Comparison of ENCODE assay signal across 7 cellular contexts in genomic region chr12:2958432-2959193, GRCh38. TPM values are rescaled to one million over a fixed set of nuclear protein-coding genes. Genes with fewer than 3 reads are reported as not detected.
DNase-seq lines count a peak whose midpoint lies in the region; ATAC-seq and TF ChIP-seq lines count a peak whose summit lies in the region.

No MANE protein-coding gene starts in this region.

- peak overlapping the region; percentile 79 for H3K4me3 Mint-ChIP-seq in T-helper 17 cell
- H3K4me3 Mint-ChIP-seq in nephron progenitor cell, result peak overlapping the region; percentile 91

- no peaks in the 10 kb centered on the region for H3K27me3 ChIP-seq in fibroblast of lung (ENCODE audit: control insufficient read depth, insufficient read depth, low read length)

- no peak overlapping the region for H3K9ac ChIP-seq in fibroblast of lung (ENCODE audit: insufficient read depth, low read length)

- H3K9me3 ChIP-seq in T-helper 17 cell (ENCODE audit: control insufficient read depth, low read length, poor library complexity, severe bottlenecking), result no peaks in the 10 kb centered on the region
- H3K9me3 ChIP-seq in fibroblast of lung (ENCODE audit: control insufficient read depth, insufficient read depth, low read depth, low read length), result no peaks in the 10 kb centered on the region

- no peak for TF ChIP-seq EP300 in Ishikawa (IDR thresholded peaks at IDR 0.05; ENCODE audit: borderline replicate concordance)

- no peaks in the 10 kb centered on the region for H3K4me1 ChIP-seq in fibroblast of lung (ENCODE audit: control insufficient read depth, extremely low read depth, insufficient read depth, low read length)

- H3K9me3 Mint-ChIP-seq in nephron progenitor cell, result no peaks in the 10 kb centered on the region

- H3K36me3 Mint-ChIP-seq in T-helper 17 cell (ENCODE audit: low read depth) (peaks cover 10% of the 10 kb centered on the region), nephron progenitor cell (ENCODE audit: low read depth) (no peaks in the 10 kb centered on the region)

- TF ChIP-seq CTCF in fibroblast of lung (conservative IDR thresholded peaks at IDR 0.05 in 1 of 2, IDR thresholded peaks at IDR 0.05 in 1 of 2; ENCODE audit: low read depth in 1 of 2, low read length in 2 of 2) (no peak), nephron progenitor cell (IDR thresholded peaks at IDR 0.05) (no peak)

- no peaks in the 10 kb centered on the region for H3K36me3 ChIP-seq in fibroblast of lung (ENCODE audit: control insufficient read depth, insufficient read depth, low read length)

- peak overlapping the region; percentile 62 for H3K27ac ChIP-seq in fibroblast of lung (ENCODE audit: insufficient read depth, low read length)

- H3K27me3 Mint-ChIP-seq in T-helper 17 cell (peaks cover 58% of the 10 kb centered on the region), nephron progenitor cell (ENCODE audit: low read depth, poor library complexity) (peaks cover 17% of the 10 kb centered on the region)

- peak; percentile 92 for DNase-seq in EL
- DNase-seq in T-helper 17 cell, result no peak
- peak; percentile 53 to 71 for DNase-seq in fibroblast of lung (ENCODE audit: low read depth in 2 of 2)
- no peak for DNase-seq in nephron progenitor cell

- H3K4me3 ChIP-seq in fibroblast of lung (replicated peaks in 1 of 4; ENCODE audit: control extremely low read depth in 1 of 4, insufficient read depth in 1 of 4, low read depth in 3 of 4, low read length in 4 of 4), result peak overlapping the region; percentile 7 to 87 (median 38)

- ATAC-seq in T-helper 17 cell (no peak), HG02678 (IDR thresholded peaks at IDR 0.05; ENCODE audit: unreplicated experiment) (no peak), GM18867 (IDR thresholded peaks at IDR 0.05; ENCODE audit: unreplicated experiment) (no peak)

- peak overlapping the region; percentile 81 for H3K4me2 ChIP-seq in fibroblast of lung (ENCODE audit: extremely low read depth, insufficient read depth, low read length)

- peaks cover 14% of the 10 kb centered on the region for H3K79me2 ChIP-seq in fibroblast of lung (ENCODE audit: control insufficient read depth, insufficient read depth, low read length)

- no peaks in the 10 kb centered on the region for H4K20me1 ChIP-seq in fibroblast of lung (ENCODE audit: control insufficient read depth, extremely low read depth, insufficient read depth, low read length)

- H3K27ac Mint-ChIP-seq in T-helper 17 cell (no peak overlapping the region), nephron progenitor cell (no peak overlapping the region)

- H3K4me1 Mint-ChIP-seq in T-helper 17 cell (peaks cover 7% of the 10 kb centered on the region), nephron progenitor cell (peaks cover 46% of the 10 kb centered on the region)

- TF ChIP-seq RAD21 in Ishikawa (IDR thresholded peaks at IDR 0.05; ENCODE audit: low read depth), result no peak

- H2AFZ ChIP-seq in fibroblast of lung (ENCODE audit: low read length), result no peak overlapping the region

TF ChIP-seq in Ishikawa, 13 proteins besides CTCF, POLR2A, EP300 and RAD21:
- TF ChIP-seq EGR1 (IDR thresholded peaks at IDR 0.05) (no peak), TEAD4 (IDR thresholded peaks at IDR 0.05) (peak; percentile 35; the same call in 1 of the 2 replicates), FOXM1 (IDR thresholded peaks at IDR 0.05; ENCODE audit: borderline replicate concordance, low read depth) (no peak), TCF12 (IDR thresholded peaks at IDR 0.05; ENCODE audit: low read depth) (peak; percentile 64), TAF1 (IDR thresholded peaks at IDR 0.05; ENCODE audit: low read depth) (peak; percentile 80), CREB1 (IDR thresholded peaks at IDR 0.05; ENCODE audit: low read depth) (0 out of 2 replicates have a peak, but pooled peaks have one; percentile 16), USF1 (IDR thresholded peaks at IDR 0.05) (no peak), MAX (IDR thresholded peaks at IDR 0.05) (peak; percentile 90), CEBPB (IDR thresholded peaks at IDR 0.05) (no peak), ZBTB7A (IDR thresholded peaks at IDR 0.05; ENCODE audit: low read depth) (no peak; the same call in 1 of the 2 replicates), YY1 (IDR thresholded peaks at IDR 0.05; ENCODE audit: low read depth) (0 out of 2 replicates have a peak, but pooled peaks have one; percentile 40), NFIC (IDR thresholded peaks at IDR 0.05) (no peak), REST (IDR thresholded peaks at IDR 0.05; ENCODE audit: low read depth) (no peak)

RNA-seq across cellular contexts. Expression of gene TEAD4, which starts 0.6 kb away (rescaled TPM):
- total RNA-seq in T-helper 17 cell, result not detected
- 6.3 and 7.4 TPM in 2 replicates for total RNA-seq in fibroblast of lung
- 14.3 and 15.4 TPM in 2 replicates for polyA plus RNA-seq in fibroblast of lung
- 18.7 and 22.2 TPM in 2 replicates for polyA plus RNA-seq in fibroblast of lung (2012)
- 18.3 and 28.2 TPM in 2 replicates for polyA minus RNA-seq in fibroblast of lung (ENCODE audit: low replicate concordance)

Comparison
In these comparisons a context has a peak if more than half of its experiments do, and no peak if none do; other contexts are left out.
1. DNase-seq: peak in EL (single experiment) and fibroblast of lung (2 of 2); none in T-helper 17 cell (0 of 3) and nephron progenitor cell (single experiment).